17 cellular contexts compared by ENCODE assay signal in the genomic region with DNA sequence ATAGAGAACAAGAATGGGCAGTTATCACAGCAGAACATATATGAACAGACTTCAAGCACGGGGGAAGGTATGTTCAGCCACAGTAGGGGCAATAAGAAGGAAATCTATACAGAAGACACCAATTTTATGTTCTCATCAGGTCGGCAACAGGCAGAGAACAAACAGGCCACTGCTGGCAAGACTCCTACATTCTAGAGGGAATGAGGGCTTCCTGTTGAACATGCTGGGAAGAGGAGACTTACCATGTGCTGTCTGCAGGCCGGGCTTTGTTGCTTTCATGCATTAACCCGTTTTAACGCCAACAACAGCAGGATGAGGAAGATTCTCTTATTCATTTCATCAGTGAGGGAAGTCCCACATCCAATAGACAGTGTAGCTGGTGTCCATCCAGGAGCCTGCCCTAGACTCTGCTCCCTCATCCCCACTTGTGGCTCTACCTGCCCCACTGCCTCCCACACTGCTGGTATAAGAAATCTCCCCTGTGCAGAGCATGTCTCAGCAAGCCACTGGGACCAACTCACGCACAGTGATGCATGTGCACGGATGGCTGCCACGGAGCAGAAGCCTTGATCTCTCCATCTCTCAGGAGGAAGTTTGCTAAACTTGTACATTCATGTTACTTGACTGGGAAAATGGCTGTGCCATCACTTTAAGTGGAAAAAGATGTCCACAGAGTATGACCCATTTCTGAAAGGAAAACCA.
DNase-seq lines count a peak whose midpoint lies in the region; ATAC-seq, FAIRE-seq and TF ChIP-seq lines count a peak whose summit lies in the region.
"Had no signal": no experiment of that assay in that cellular context is flagged by ENCODE, and none has a peak within 500 bp of the region (broad histone marks: within the 10 kb centered on the region; RNA-seq: fewer than 3 reads in every experiment).

No MANE protein-coding gene starts in this region.

- TF ChIP-seq POLR2A in uterus (IDR thresholded peaks at IDR 0.05): no peak

- H2AFZ ChIP-seq in keratinocyte (ENCODE audit: control insufficient read depth, low read length): no peak overlapping the region

- ATAC-seq in left cardiac atrium (no peak), HG03520 (IDR thresholded peaks at IDR 0.05; ENCODE audit: unreplicated experiment) (no peak)
- ATAC-seq: activated naive CD4-positive, alpha-beta T cell treated with anti-CD3 and anti-CD28 coated beads, Interleukin-2, amount 50 U/mL, for 72 hours had no signal

- peaks cover 31% of the 10 kb centered on the region for H3K4me1 ChIP-seq in keratinocyte (ENCODE audit: control insufficient read depth, extremely low read depth, insufficient read depth, low read length)
- peaks cover 12 to 16% of the 10 kb centered on the region in 2 donors for H3K4me1 ChIP-seq in uterus

- no peaks in the 10 kb centered on the region for H3K9me3 ChIP-seq in keratinocyte (ENCODE audit: control insufficient read depth, low read depth, low read length)
- no peaks in the 10 kb centered on the region for H3K9me3 ChIP-seq in uterus
- H3K9me3 ChIP-seq: suprapubic skin had no signal

- no peaks in the 10 kb centered on the region for H3K79me2 ChIP-seq in keratinocyte (ENCODE audit: control insufficient read depth, insufficient read depth, low read length)

- no peaks in the 10 kb centered on the region for H3K9me1 ChIP-seq in keratinocyte (ENCODE audit: control insufficient read depth, extremely low read depth, insufficient read depth, low read length)

- dilution Hi-C loops in keratinocyte (cut with MboI; ENCODE audit: extremely low pct_ligation_motif_present, low sequenced_read_pairs): no loop called here

- no peak overlapping the region for H3K9ac ChIP-seq in keratinocyte (ENCODE audit: control insufficient read depth, extremely low read depth, insufficient read depth, low read length)

- H3K27me3 ChIP-seq in keratinocyte (ENCODE audit: control insufficient read depth, extremely low read depth, insufficient read depth, low read length): peaks cover 5% of the 10 kb centered on the region
- no peaks in the 10 kb centered on the region for H3K27me3 ChIP-seq in uterus
- H3K27me3 ChIP-seq: suprapubic skin had no signal

- H4K20me1 ChIP-seq in keratinocyte (ENCODE audit: control insufficient read depth, extremely low read depth, insufficient read depth, low read length): no peaks in the 10 kb centered on the region

- FAIRE-seq in keratinocyte (lab: Jason Lieb, UNC): peak; percentile 82
- FAIRE-seq: GM19239 had no signal

- DNase-seq in cardiac septum (ENCODE audit: low spot score) (peak; percentile 73), left cardiac atrium (no peak), choroid plexus epithelial cell (ENCODE audit: low read depth) (peak; percentile 83), keratinocyte (ENCODE audit: low read depth, low spot score) (peak; percentile 11), uterus (peak; percentile 12 to 27), DMS53 (lab: John Stamatoyannopoulos, UW) (no peak)
- DNase-seq in stimulated activated CD8-positive, alpha-beta memory T cell treated with anti-CD3 and anti-CD28 coated beads, Interleukin-4, amount 100 ng/mL, for 48 hours: no peak
- DNase-seq: COR-L47, GDM1, NCI-H1694 treated with DMSO at 0.1 percent for 48 hours, NCI-H82, T-helper 2 cell had no signal

- H3K36me3 ChIP-seq in keratinocyte (ENCODE audit: control insufficient read depth in 2 of 2, extremely low read depth in 1 of 2, insufficient read depth in 2 of 2, low read length in 2 of 2): no peaks in the 10 kb centered on the region
- H3K36me3 ChIP-seq in uterus: no peaks in the 10 kb centered on the region
- H3K36me3 ChIP-seq: suprapubic skin had no signal

- no peak overlapping the region for H3K4me3 ChIP-seq in choroid plexus epithelial cell (ENCODE audit: low read depth, low read length)
- H3K4me3 ChIP-seq in keratinocyte (ENCODE audit: control insufficient read depth in 2 of 3, extremely low read depth in 1 of 3, insufficient read depth in 2 of 3, low read depth in 1 of 3, low read length in 3 of 3): no peak overlapping the region
- no peak overlapping the region for H3K4me3 ChIP-seq in uterus
- H3K4me3 ChIP-seq: suprapubic skin had no signal

- no peak for TF ChIP-seq CTCF in choroid plexus epithelial cell (conservative IDR thresholded peaks at IDR 0.05; ENCODE audit: low read depth, low read length)
- TF ChIP-seq CTCF in keratinocyte (optimal IDR thresholded peaks at IDR 0.05 in 1 of 3, IDR thresholded peaks at IDR 0.05 in 1 of 3, conservative IDR thresholded peaks at IDR 0.05 in 1 of 3; ENCODE audit: extremely low read depth in 1 of 3, insufficient read depth in 2 of 3, low read length in 3 of 3): no peak
- TF ChIP-seq CTCF in uterus (IDR thresholded peaks at IDR 0.05): no peak

- intact Hi-C loops in cardiac septum (cut with DNase I) (no loop called here), left cardiac atrium (cut with DNase I) (no loop called here), uterus (cut with DNase I; ENCODE audit: low total_unique reads) (no loop called here)

- H3K27ac ChIP-seq in keratinocyte (ENCODE audit: control insufficient read depth, insufficient read depth, low read length): peak overlapping the region; percentile 5
- peak overlapping the region in 1 of 2 donors; percentile 40 for H3K27ac ChIP-seq in uterus
- H3K27ac ChIP-seq: RWPE1, suprapubic skin had no signal

- H3K4me2 ChIP-seq in keratinocyte (ENCODE audit: control insufficient read depth, extremely low read depth, insufficient read depth, low read depth, low read length): peak overlapping the region; percentile 25

Comparison
In these comparisons a context has a peak if more than half of its experiments do, and no peak if none do; other contexts are left out.
1. DNase-seq: peak in cardiac septum (single experiment), choroid plexus epithelial cell (single experiment), keratinocyte (single experiment) and uterus (2 of 2); none in left cardiac atrium (single experiment), DMS53 (single experiment) and stimulated activated CD8-positive, alpha-beta memory T cell treated with anti-CD3 and anti-CD28 coated beads, Interleukin-4, amount 100 ng/mL, for 48 hours (single experiment).